ENCODE assay signal across 1 cellular context in genomic region chr7:40175256-40175655, GRCh38. TPM values are rescaled to one million over a fixed set of nuclear protein-coding genes. Genes with fewer than 3 reads are reported as not detected.
"Had no signal": no experiment of that assay in that cellular context is flagged by ENCODE, and none has a peak within 500 bp of the region (broad histone marks: within the 10 kb centered on the region; RNA-seq: fewer than 3 reads in every experiment).

No MANE protein-coding gene starts in this region.

RNA-seq across cellular contexts. Expression of gene SUGCT, which starts 40.5 kb away (rescaled TPM):
- polyA plus RNA-seq: neural cell had no signal
